ENCODE assay signal across 9 cellular contexts in genomic region chr5:173781826-173782670, GRCh38.
DNase-seq lines count a peak whose midpoint lies in the region; FAIRE-seq and TF ChIP-seq lines count a peak whose summit lies in the region.
"Had no signal": no experiment of that assay in that cellular context is flagged by ENCODE, and none has a peak within 500 bp of the region (broad histone marks: within the 10 kb centered on the region; RNA-seq: fewer than 3 reads in every experiment).

No MANE protein-coding gene starts in this region.

- peak; percentile 71 for DNase-seq in activated T-cell treated with anti-CD3 and anti-CD28 coated beads, Interleukin-2, amount 50 U/mL, for 24 hours
- DNase-seq in esophagus muscularis mucosa (ENCODE audit: extremely low spot score) = peak; percentile 96
- DNase-seq in stimulated activated naive CD4-positive, alpha-beta T cell treated with Interleukin-2 at 50 U/mL for 16 hours (lab: John Stamatoyannopoulos, UW) = peak; percentile 54
- no peak for DNase-seq in D721Med (ENCODE audit: insufficient read length, low spot score)
- DNase-seq in NCI-H2029 (lab: John Stamatoyannopoulos, UW) = no peak

- H3F3A ChIP-seq in DOHH2 (ENCODE audit: control insufficient read depth, insufficient read depth) = peaks cover 9% of the 10 kb centered on the region

- H3K4me1 Mint-ChIP-seq in activated T-cell treated with anti-CD3 and anti-CD28 coated beads, Interleukin-2, amount 50 U/mL, for 24 hours (ENCODE audit: low read depth) = peaks cover 26% of the 10 kb centered on the region
- H3K4me1 Mint-ChIP-seq in nephron = peaks cover 18% of the 10 kb centered on the region

- H3K9me3 ChIP-seq in DOHH2 (ENCODE audit: control insufficient read depth, insufficient read depth, low read length) (no peaks in the 10 kb centered on the region), OCI-LY3 (ENCODE audit: insufficient read depth, low read length) (no peaks in the 10 kb centered on the region), esophagus muscularis mucosa (no peaks in the 10 kb centered on the region)

- peak overlapping the region; percentile 32; the same call in 1 of the 2 replicates for H2AFZ ChIP-seq in OCI-LY3 (ENCODE audit: low read depth, low read length)

- intact Hi-C loops in esophagus muscularis mucosa (cut with DNase I) = loop anchor here (10.0 kb wide), 1 partner anchor 103 kb away; the partner anchor contains the start of gene CPEB4

- peak overlapping the region; percentile 27 for H3K27ac ChIP-seq in DOHH2 (ENCODE audit: low read depth, low read length)
- H3K27ac ChIP-seq in OCI-LY3 (ENCODE audit: low read length) = no peak overlapping the region
- H3K27ac ChIP-seq in esophagus muscularis mucosa (replicated peaks in 1 of 4) = peak overlapping the region; percentile 38 to 64 (median 58)
- H3K27ac ChIP-seq: KMS-11 had no signal

- no peak for TF ChIP-seq EP300 in esophagus muscularis mucosa (IDR thresholded peaks at IDR 0.05)

- no peaks in the 10 kb centered on the region for H4K20me1 ChIP-seq in DOHH2 (ENCODE audit: control insufficient read depth, insufficient read depth, low read depth, low read length)
- H4K20me1 ChIP-seq in OCI-LY3 (ENCODE audit: insufficient read depth, low read length) = no peaks in the 10 kb centered on the region

- H3K4me1 ChIP-seq in DOHH2 (ENCODE audit: control insufficient read depth, low read length) (peaks cover 65% of the 10 kb centered on the region), OCI-LY3 (ENCODE audit: low read length) (peaks cover 35% of the 10 kb centered on the region), esophagus muscularis mucosa (peaks cover 19 to 33% (median 22%) of the 10 kb centered on the region in 4 donors)

- H3K4me2 ChIP-seq in DOHH2 (ENCODE audit: low read length) (peak overlapping the region; percentile 57), OCI-LY3 (ENCODE audit: low read length) (peak overlapping the region; percentile 25)
- H3K4me2 ChIP-seq: KMS-11 had no signal

- H3K27me3 ChIP-seq in DOHH2 (ENCODE audit: control insufficient read depth, low read length) (no peaks in the 10 kb centered on the region), OCI-LY3 (ENCODE audit: low read depth, low read length) (peaks cover 20% of the 10 kb centered on the region), esophagus muscularis mucosa (no peaks in the 10 kb centered on the region)

- TF ChIP-seq CTCF in DOHH2 (IDR thresholded peaks at IDR 0.05; ENCODE audit: low read depth, low read length, poor library complexity, severe bottlenecking) (no peak), OCI-LY3 (IDR thresholded peaks at IDR 0.05; ENCODE audit: low read depth, low read length) (no peak), esophagus muscularis mucosa (IDR thresholded peaks at IDR 0.05) (no peak), nephron (IDR thresholded peaks at IDR 0.05; ENCODE audit: unreplicated experiment in 3 of 3) (no peak), D721Med (IDR thresholded peaks at IDR 0.05; ENCODE audit: insufficient read depth, missing control alignments) (no peak)

- TF ChIP-seq POLR2A in esophagus muscularis mucosa (IDR thresholded peaks at IDR 0.05; ENCODE audit: low read depth) = no peak

- H3K79me2 ChIP-seq in DOHH2 (ENCODE audit: control insufficient read depth, low read length) = no peaks in the 10 kb centered on the region
- H3K79me2 ChIP-seq in OCI-LY3 (ENCODE audit: low read length) = no peaks in the 10 kb centered on the region

- H3K9me2 ChIP-seq in DOHH2 (replicated peaks; ENCODE audit: control insufficient read depth, low read length) = no peaks in the 10 kb centered on the region

- H3K36me3 ChIP-seq in DOHH2 (ENCODE audit: control insufficient read depth, low read length) = no peaks in the 10 kb centered on the region
- H3K36me3 ChIP-seq in OCI-LY3 (replicated peaks; ENCODE audit: low read depth, low read length) = no peaks in the 10 kb centered on the region
- no peaks in the 10 kb centered on the region for H3K36me3 ChIP-seq in esophagus muscularis mucosa

- H3K27me3 Mint-ChIP-seq in activated T-cell treated with anti-CD3 and anti-CD28 coated beads, Interleukin-2, amount 50 U/mL, for 24 hours = no peaks in the 10 kb centered on the region
- no peaks in the 10 kb centered on the region for H3K27me3 Mint-ChIP-seq in nephron (ENCODE audit: low read depth)

- peak overlapping the region; percentile 33 for H3K4me3 ChIP-seq in DOHH2 (ENCODE audit: low read length)
- H3K4me3 ChIP-seq in OCI-LY3 (ENCODE audit: low read length) = no peak overlapping the region
- no peak overlapping the region for H3K4me3 ChIP-seq in esophagus muscularis mucosa

- no peak for FAIRE-seq in D721Med (lab: Jason Lieb, UNC)

- H3K9me3 Mint-ChIP-seq in activated T-cell treated with anti-CD3 and anti-CD28 coated beads, Interleukin-2, amount 50 U/mL, for 24 hours = no peaks in the 10 kb centered on the region
- H3K9me3 Mint-ChIP-seq in nephron = no peaks in the 10 kb centered on the region

- H3K27ac Mint-ChIP-seq in activated T-cell treated with anti-CD3 and anti-CD28 coated beads, Interleukin-2, amount 50 U/mL, for 24 hours = peak overlapping the region; percentile 91
- peak overlapping the region; percentile 5 to 80 (median 54) for H3K27ac Mint-ChIP-seq in nephron

- 24% methylated on average over 8 of the region's 8 CpGs for WGBS in esophagus muscularis mucosa

- H3K36me3 Mint-ChIP-seq in activated T-cell treated with anti-CD3 and anti-CD28 coated beads, Interleukin-2, amount 50 U/mL, for 24 hours (ENCODE audit: low read depth) = no peaks in the 10 kb centered on the region
- no peaks in the 10 kb centered on the region for H3K36me3 Mint-ChIP-seq in nephron (ENCODE audit: low read depth)

- H3K9ac ChIP-seq in OCI-LY3 (ENCODE audit: low read length) = no peak overlapping the region
- H3K9ac ChIP-seq: KMS-11 had no signal

- H3K4me3 Mint-ChIP-seq in activated T-cell treated with anti-CD3 and anti-CD28 coated beads, Interleukin-2, amount 50 U/mL, for 24 hours = peak overlapping the region; percentile 35
- no peak overlapping the region for H3K4me3 Mint-ChIP-seq in nephron

Comparison
In these comparisons a context has a peak if more than half of its experiments do, and no peak if none do; other contexts are left out.
1. DNase-seq: peak in activated T-cell treated with anti-CD3 and anti-CD28 coated beads, Interleukin-2, amount 50 U/mL, for 24 hours (single experiment), esophagus muscularis mucosa (single experiment) and stimulated activated naive CD4-positive, alpha-beta T cell treated with Interleukin-2 at 50 U/mL for 16 hours (single experiment); none in D721Med (single experiment) and NCI-H2029 (single experiment).